ENCODE assay signal across 23 cellular contexts in the genomic region with DNA sequence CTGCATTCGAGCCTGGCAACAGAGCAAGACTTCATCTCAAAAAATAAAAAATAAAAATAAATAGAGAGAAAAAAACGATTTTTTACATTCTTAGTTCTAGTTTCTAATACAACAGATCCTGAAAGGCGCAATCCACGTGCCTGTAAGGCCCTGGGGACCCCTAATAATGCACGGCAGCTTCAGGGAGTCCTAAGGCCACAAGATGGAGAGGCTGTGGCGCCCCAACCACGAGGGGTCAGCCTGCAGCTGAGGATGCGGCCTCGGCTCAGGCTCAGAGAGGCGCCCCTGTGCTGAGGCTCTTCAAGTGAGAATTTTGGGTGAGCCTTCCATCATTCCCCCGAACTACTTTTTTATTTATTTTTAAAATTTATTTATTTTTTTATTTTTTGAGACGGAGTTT. TPM values are rescaled to one million over a fixed set of nuclear protein-coding genes. Genes with fewer than 3 reads are reported as not detected.
"Had no signal": no experiment of that assay in that cellular context is flagged by ENCODE, and none has a peak within 500 bp of the region (broad histone marks: within the 10 kb centered on the region; RNA-seq: fewer than 3 reads in every experiment).

No MANE protein-coding gene starts in this region.

- H3K27ac ChIP-seq: SJCRH30 had no signal

- H3K4me1 ChIP-seq: SJCRH30 had no signal

- DNase-seq: KBM-7, NCI-H1092, NCI-H1105 treated with DMSO at 0.1 percent for 48 hours, NCI-H1417 treated with DMSO at 0.1 percent for 48 hours, NCI-H187, NCI-H2029, NCI-H2081 treated with DMSO at 0.1 percent for 48 hours, NCI-H2171, NCI-H226, NCI-H446, NCI-H510A, NCI-H524 treated with DMSO at 0.1 percent for 48 hours, NCI-H69, NCI-H774, SHP77 treated with DMSO at 0.1 percent for 48 hours, SJCRH30, T-helper 1 cell had no signal

- H3K9me3 ChIP-seq: SJCRH30 had no signal

- H3K27me3 ChIP-seq: SJCRH30 had no signal

- ATAC-seq: Panc1, Right ventricle myocardium inferior, SK-N-SH treated with all-trans-retinoic acid at 6 μM for 48 hours had no signal

- H3K4me3 ChIP-seq: SJCRH30 had no signal

RNA-seq across cellular contexts. Expression of a gene that starts 14.6 kb away (rescaled TPM):
- total RNA-seq: LHCN-M2, MCF 10A, Right ventricle myocardium inferior, SJCRH30 had no signal
- polyA plus RNA-seq: IgD-negative memory B cell had no signal
